25 cellular contexts compared by ENCODE assay signal in genomic region chr10:52252322-52252721, GRCh38.
DNase-seq lines count a peak whose midpoint lies in the region; ATAC-seq and TF ChIP-seq lines count a peak whose summit lies in the region.
"Had no signal": no experiment of that assay in that cellular context is flagged by ENCODE, and none has a peak within 500 bp of the region (broad histone marks: within the 10 kb centered on the region; RNA-seq: fewer than 3 reads in every experiment).

No MANE protein-coding gene starts in this region.

- H3K27ac ChIP-seq in heart left ventricle: no peak overlapping the region
- H3K27ac ChIP-seq in right cardiac atrium (ENCODE audit: low read length): no peak overlapping the region
- H3K27ac ChIP-seq: BLaER1, PC-9, RWPE1, SK-N-MC had no signal

- H3K4me1 Mint-ChIP-seq in nephron: peaks cover 19% of the 10 kb centered on the region
- H3K4me1 Mint-ChIP-seq: CD4-positive, CD25-positive, alpha-beta regulatory T cell had no signal

- H3K36me3 ChIP-seq in heart left ventricle: no peaks in the 10 kb centered on the region
- H3K36me3 ChIP-seq: BLaER1, HAP-1, MG63 had no signal

- no peaks in the 10 kb centered on the region for H3K36me3 Mint-ChIP-seq in nephron (ENCODE audit: low read depth)
- H3K36me3 Mint-ChIP-seq: CD4-positive, CD25-positive, alpha-beta regulatory T cell had no signal

- H3K27me3 ChIP-seq in heart left ventricle: no peaks in the 10 kb centered on the region
- H3K27me3 ChIP-seq in right cardiac atrium (ENCODE audit: control insufficient read depth, insufficient read depth): no peaks in the 10 kb centered on the region
- H3K27me3 ChIP-seq: BLaER1, MG63 had no signal

- TF ChIP-seq POLR2A in heart left ventricle (IDR thresholded peaks at IDR 0.05): no peak

- H3K9me3 ChIP-seq in heart left ventricle: no peaks in the 10 kb centered on the region
- no peaks in the 10 kb centered on the region for H3K9me3 ChIP-seq in right cardiac atrium (ENCODE audit: control insufficient read depth, low read length)
- H3K9me3 ChIP-seq: BLaER1, HAP-1, MG63 had no signal

- 40 to 46% (median 42%) methylated on average over 2 of the region's 2 CpGs for WGBS in heart left ventricle, 4 donors
- WGBS in right cardiac atrium: 51% methylated on average over 2 of the region's 2 CpGs

- H3K4me3 ChIP-seq in heart left ventricle (no peak overlapping the region), right cardiac atrium (ENCODE audit: low read length) (peak overlapping the region; percentile 28)
- H3K4me3 ChIP-seq: BLaER1, GM23338, HAP-1, MG63, PC-9, SK-N-MC had no signal

- no peak overlapping the region for H3K27ac Mint-ChIP-seq in nephron
- H3K27ac Mint-ChIP-seq: CD4-positive, CD25-positive, alpha-beta regulatory T cell; GM23338; HFFc6 had no signal

- ATAC-seq in heart left ventricle: peak; percentile 81 to 98 (median 85)
- peak; percentile 83 to 84 for ATAC-seq in right cardiac atrium
- no peak for ATAC-seq in GM19455 (IDR thresholded peaks at IDR 0.05; ENCODE audit: unreplicated experiment)
- ATAC-seq: GM23338 had no signal

- H3K4me1 ChIP-seq in heart left ventricle (peaks cover 0 to 19% (median 0%) of the 10 kb centered on the region in 12 donors), right cardiac atrium (ENCODE audit: control insufficient read depth, insufficient read depth, low read length) (no peaks in the 10 kb centered on the region)
- H3K4me1 ChIP-seq: HAP-1 had no signal

- no peak for TF ChIP-seq CTCF in heart left ventricle (IDR thresholded peaks at IDR 0.05)
- no peak for TF ChIP-seq CTCF in nephron (IDR thresholded peaks at IDR 0.05; ENCODE audit: unreplicated experiment in 3 of 3)

- DNase-seq in heart left ventricle: no peak
- no peak for DNase-seq in cardiac septum (ENCODE audit: low spot score)
- DNase-seq in right cardiac atrium: no peak
- no peak for DNase-seq in NCI-H526 (lab: John Stamatoyannopoulos, UW)
- no peak for DNase-seq in middle frontal gyrus (ENCODE audit: extremely low spot score, low spot score)
- DNase-seq: CD4-positive, CD25-positive, alpha-beta regulatory T cell; HFFc6; IMR-90; KG1; MG63; NCI-H1105 treated with DMSO at 0.1 percent for 48 hours; NCI-H146; NCI-H1930; NCI-H2107; NCI-H446; NCI-H524 treated with DMSO at 0.1 percent for 48 hours; PC-9; SIG-M5 had no signal

- peak overlapping the region in 2 of 3 experiments; percentile 72 to 88 for H3K4me3 Mint-ChIP-seq in nephron
- H3K4me3 Mint-ChIP-seq: CD4-positive, CD25-positive, alpha-beta regulatory T cell; GM23338; HFFc6 had no signal

- no peaks in the 10 kb centered on the region for H3K9me3 Mint-ChIP-seq in nephron
- H3K9me3 Mint-ChIP-seq: GM23338, HFFc6 had no signal

- H3K27me3 Mint-ChIP-seq in nephron (ENCODE audit: low read depth): no peaks in the 10 kb centered on the region
- H3K27me3 Mint-ChIP-seq: CD4-positive, CD25-positive, alpha-beta regulatory T cell had no signal

- intact Hi-C loops in heart left ventricle (cut with DNase I): no loop called here
- intact Hi-C loops in cardiac septum (cut with DNase I): no loop called here
- intact Hi-C loops in right cardiac atrium (cut with DNase I): no loop called here
